Comparison of ENCODE assay signal across 8 cellular contexts in genomic region chr11:58578635-58579191, GRCh38. TPM values are rescaled to one million over a fixed set of nuclear protein-coding genes. Genes with fewer than 3 reads are reported as not detected.
A peak's percentile ranks its signal among the peaks of the same experiment; 100 is the strongest.
DNase-seq lines count a peak whose midpoint lies in the region; ATAC-seq, FAIRE-seq and TF ChIP-seq lines count a peak whose summit lies in the region.

Gene ZFP91, plus strand, starts transcription at chr11:58579063. Its CDS starts 219 bp downstream, at chr11:58579282.

- CTCF ChIA-PET in activated CD4-positive, alpha-beta T cell treated with anti-CD3 and anti-CD28 coated beads for 36 hours (lab: Charles Lee), result interaction anchor here (0.8 to 6.1 kb wide), 4 partner anchors 8 to 54 kb away, joined by 3 to 45 read pairs (median 14); no protein-coding TSS in a partner anchor

- no peaks in the 10 kb centered on the region for H3K9me3 ChIP-seq in kidney (ENCODE audit: control insufficient read depth in 1 of 2, low read length in 2 of 2)

- ATAC-seq in HG03432 (IDR thresholded peaks at IDR 0.05; ENCODE audit: unreplicated experiment), result peak; percentile 40
- peak; percentile 53 for ATAC-seq in activated CD4-positive, alpha-beta T cell treated with anti-CD3 and anti-CD28 coated beads for 36 hours

- peak within 1 kb of the TSS; percentile 97 to 100 for H3K4me3 ChIP-seq in kidney (ENCODE audit: low read length in 2 of 2)

- peak within 1 kb of the TSS; percentile 100 for H3K27ac ChIP-seq in kidney (ENCODE audit: low read depth in 2 of 2, low read length in 2 of 2)

- TF ChIP-seq POLR2A in GM19193 (IDR thresholded peaks at IDR 0.05; ENCODE audit: extremely low read depth, insufficient read depth, insufficient read length), result peak; percentile 62

- TF ChIP-seq CTCF in AG09319 (IDR thresholded peaks at IDR 0.05; ENCODE audit: low read depth, low read length) (no peak), chondrocyte (IDR thresholded peaks at IDR 0.05) (no peak), kidney (IDR thresholded peaks at IDR 0.05; ENCODE audit: borderline replicate concordance, extremely low read depth, insufficient read depth) (no peak)

- H3K36me3 ChIP-seq in kidney (ENCODE audit: control insufficient read depth in 1 of 2, insufficient read depth in 2 of 2, low read length in 2 of 2), result no peaks in the 10 kb centered on the region

- DNase-seq in AG09319 (ENCODE audit: extremely low read depth, low read depth), result peak; percentile 98
- DNase-seq in NCI-H524 treated with DMSO at 0.1 percent for 48 hours (lab: John Stamatoyannopoulos, UW), result peak; percentile 75
- peak; percentile 98 for DNase-seq in activated CD4-positive, alpha-beta T cell treated with anti-CD3 and anti-CD28 coated beads for 36 hours
- peak; percentile 96 for DNase-seq in chondrocyte (ENCODE audit: low spot score)
- DNase-seq in kidney, result peak; percentile 99
- DNase-seq in stimulated activated CD4-positive, alpha-beta T cell treated with anti-CD3 and anti-CD28 coated beads, Interleukin-15, amount 100 ng/mL, for 1 hour (ENCODE audit: low read depth in 1 of 2, low spot score in 1 of 2), result peak; percentile 91 to 95

- no peak for FAIRE-seq in kidney (lab: Jason Lieb, UNC)

- no peaks in the 10 kb centered on the region for H3K27me3 Mint-ChIP-seq in activated CD4-positive, alpha-beta T cell treated with anti-CD3 and anti-CD28 coated beads for 36 hours
- no peaks in the 10 kb centered on the region for H3K27me3 Mint-ChIP-seq in chondrocyte (ENCODE audit: low read depth)

- intact Hi-C loops in activated CD4-positive, alpha-beta T cell treated with anti-CD3 and anti-CD28 coated beads for 36 hours (cut with DNase I, micrococcal nuclease), result loop anchor here (1.0 to 10.0 kb wide), 20 partner anchors 39 to 1254 kb away; partner anchors contain the start of genes CLP1 (in 2 of the 2), FAM111A (in 2 of the 2), MED19 (in 2 of the 2) and SELENOH (in 2 of the 2)
- intact Hi-C loops in kidney (cut with DNase I), result no loop called here

- peaks cover 43% of the 10 kb centered on the region for H3K4me1 Mint-ChIP-seq in activated CD4-positive, alpha-beta T cell treated with anti-CD3 and anti-CD28 coated beads for 36 hours
- H3K4me1 Mint-ChIP-seq in chondrocyte (ENCODE audit: low read depth), result peaks cover 64% of the 10 kb centered on the region

- H3K9me3 Mint-ChIP-seq in activated CD4-positive, alpha-beta T cell treated with anti-CD3 and anti-CD28 coated beads for 36 hours (ENCODE audit: low read depth), result no peaks in the 10 kb centered on the region
- no peaks in the 10 kb centered on the region for H3K9me3 Mint-ChIP-seq in chondrocyte (ENCODE audit: low read depth)

- H3K4me1 ChIP-seq in kidney (ENCODE audit: control insufficient read depth in 1 of 2, insufficient read depth in 1 of 2, low read depth in 1 of 2, low read length in 2 of 2), result peaks cover 31 to 45% of the 10 kb centered on the region in 2 donors

- POLR2A ChIA-PET in activated CD4-positive, alpha-beta T cell treated with anti-CD3 and anti-CD28 coated beads for 36 hours (lab: Charles Lee), result interaction anchor here (3.6 kb wide), 1 partner anchor 19 kb away, joined by 23 read pairs; no protein-coding TSS in a partner anchor

- peak within 1 kb of the TSS; percentile 98 to 100 for H3K9ac ChIP-seq in kidney (ENCODE audit: low read length in 2 of 2)

- peak within 1 kb of the TSS; percentile 89 for H3K4me3 Mint-ChIP-seq in activated CD4-positive, alpha-beta T cell treated with anti-CD3 and anti-CD28 coated beads for 36 hours
- H3K4me3 Mint-ChIP-seq in chondrocyte (ENCODE audit: unreplicated experiment), result peak within 1 kb of the TSS; percentile 97

- peak within 1 kb of the TSS; percentile 99 for H3K27ac Mint-ChIP-seq in activated CD4-positive, alpha-beta T cell treated with anti-CD3 and anti-CD28 coated beads for 36 hours
- H3K27ac Mint-ChIP-seq in chondrocyte (ENCODE audit: unreplicated experiment), result peak within 1 kb of the TSS; percentile 100

- H3K36me3 Mint-ChIP-seq in activated CD4-positive, alpha-beta T cell treated with anti-CD3 and anti-CD28 coated beads for 36 hours (ENCODE audit: low read depth), result peaks cover 41% of the 10 kb centered on the region
- H3K36me3 Mint-ChIP-seq in chondrocyte (ENCODE audit: low read depth), result no peaks in the 10 kb centered on the region

RNA-seq across cellular contexts. Expression of gene ZFP91, which starts in this region (rescaled TPM):
- total RNA-seq in activated CD4-positive, alpha-beta T cell treated with anti-CD3 and anti-CD28 coated beads for 36 hours, result 10 to 100 TPM; 35.7 to 44.0 TPM
- total RNA-seq in chondrocyte, result 44.0 to 48.1 TPM (median 46.0 TPM) in 3 replicates
- 43.7 TPM for total RNA-seq in kidney
- polyA plus RNA-seq in kidney (ENCODE audit: insufficient read depth, low read depth, low replicate concordance), result 14.9 TPM

Comparison
In these comparisons a context has a peak if more than half of its experiments do, and no peak if none do; other contexts are left out.
1. Peak in every context shown above with its lines: DNase-seq, ATAC-seq, H3K4me3 ChIP-seq and H3K27ac ChIP-seq.